Comparison of ENCODE assay signal across 26 cellular contexts in the genomic region with DNA sequence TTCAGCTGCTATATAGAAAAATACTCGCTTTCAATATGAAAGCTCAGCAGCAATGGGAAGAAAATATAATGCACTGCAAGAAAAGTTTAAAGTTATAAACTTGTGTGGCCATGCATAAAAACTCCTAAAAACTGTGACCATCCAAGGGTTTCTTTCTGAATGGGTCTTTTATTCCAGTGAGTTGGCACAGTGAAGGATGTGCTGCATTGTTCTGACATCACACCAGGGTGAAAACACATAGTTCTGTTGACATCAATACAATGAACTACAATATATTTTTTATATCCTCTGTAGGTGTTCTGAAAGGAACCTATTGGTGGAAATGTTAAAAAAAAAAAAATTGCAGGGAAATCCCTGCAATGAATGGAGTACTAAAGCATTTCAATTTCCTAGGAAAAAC.
"Had no signal": no experiment of that assay in that cellular context is flagged by ENCODE, and none has a peak within 500 bp of the region (broad histone marks: within the 10 kb centered on the region; RNA-seq: fewer than 3 reads in every experiment).

No MANE protein-coding gene starts in this region.

- H3K27me3 Mint-ChIP-seq: activated CD8-positive, alpha-beta T cell treated with anti-CD3 and anti-CD28 coated beads for 36 hours; activated T-helper 17 cell treated with anti-CD3 and anti-CD28 coated beads, Interleukin-2, amount 50 U/mL, for 72 hours; central memory CD8-positive, alpha-beta T cell; T-helper 17 cell had no signal

- H3K4me3 Mint-ChIP-seq: activated CD8-positive, alpha-beta T cell treated with anti-CD3 and anti-CD28 coated beads for 36 hours; activated T-cell treated with anti-CD3 and anti-CD28 coated beads, Interleukin-2, amount 50 U/mL, for 4 hours; activated T-helper 17 cell treated with anti-CD3 and anti-CD28 coated beads, Interleukin-2, amount 50 U/mL, for 72 hours; central memory CD8-positive, alpha-beta T cell; naive thymus-derived CD4-positive, alpha-beta T cell; T-helper 17 cell; type B pancreatic cell had no signal

- H3K27ac Mint-ChIP-seq: activated CD8-positive, alpha-beta T cell treated with anti-CD3 and anti-CD28 coated beads for 36 hours; activated T-helper 17 cell treated with anti-CD3 and anti-CD28 coated beads, Interleukin-2, amount 50 U/mL, for 72 hours; naive thymus-derived CD4-positive, alpha-beta T cell; T-helper 17 cell; type B pancreatic cell had no signal

- H3K36me3 Mint-ChIP-seq: naive thymus-derived CD4-positive, alpha-beta T cell; type B pancreatic cell had no signal

- H3K27ac ChIP-seq: breast epithelium, heart right ventricle, right lobe of liver, uterus had no signal

- FAIRE-seq: colon, islet of Langerhans had no signal

- ATAC-seq: activated CD8-positive, alpha-beta T cell treated with anti-CD3 and anti-CD28 coated beads for 36 hours; activated T-cell treated with anti-CD3 and anti-CD28 coated beads, Interleukin-2, amount 50 U/mL, for 4 hours; activated T-helper 17 cell treated with anti-CD3 and anti-CD28 coated beads, Interleukin-2, amount 50 U/mL, for 72 hours; heart right ventricle; left ventricle myocardium superior; naive thymus-derived CD4-positive, alpha-beta T cell; right lobe of liver; T-helper 17 cell had no signal

- H3K9me3 Mint-ChIP-seq: activated CD8-positive, alpha-beta T cell treated with anti-CD3 and anti-CD28 coated beads for 36 hours; activated T-cell treated with anti-CD3 and anti-CD28 coated beads, Interleukin-2, amount 50 U/mL, for 4 hours; activated T-helper 17 cell treated with anti-CD3 and anti-CD28 coated beads, Interleukin-2, amount 50 U/mL, for 72 hours; central memory CD8-positive, alpha-beta T cell; naive thymus-derived CD4-positive, alpha-beta T cell; type B pancreatic cell had no signal

- DNase-seq: activated CD4-positive, alpha-beta T cell treated with anti-CD3 and anti-CD28 coated beads, Interleukin-2, amount 50 U/mL, for 1 hour; activated CD4-positive, CD25-positive, alpha-beta regulatory T cell treated with anti-CD3 and anti-CD28 coated beads, Interleukin-2, amount 50 U/mL, for 72 hours; activated CD8-positive, alpha-beta T cell treated with anti-CD3 and anti-CD28 coated beads for 36 hours; activated gamma-delta T cell treated with Interleukin-2 at 50 U/mL for 16 hours; activated naive CD4-positive, alpha-beta T cell treated with anti-CD3 and anti-CD28 coated beads, Interleukin-2, amount 50 U/mL, for 16 hours; activated T-cell treated with anti-CD3 and anti-CD28 coated beads, Interleukin-2, amount 50 U/mL, for 4 hours; amniotic stem cell; dermis blood vessel endothelial cell; effector CD8-positive, alpha-beta T cell; erythroblast; heart right ventricle; left ventricle myocardium superior; naive thymus-derived CD4-positive, alpha-beta T cell; posterior cingulate gyrus; right lobe of liver; stimulated activated CD4-positive, alpha-beta T cell treated with anti-CD3 and anti-CD28 coated beads, Interleukin-2, amount 100 ng/mL, for 48 hours; stimulated activated naive CD4-positive, alpha-beta T cell treated with Interleukin-2 at 50 U/mL for 16 hours; T-helper 17 cell; T1000; uterus had no signal

- H3K4me1 Mint-ChIP-seq: activated T-helper 17 cell treated with anti-CD3 and anti-CD28 coated beads, Interleukin-2, amount 50 U/mL, for 72 hours; central memory CD8-positive, alpha-beta T cell; naive thymus-derived CD4-positive, alpha-beta T cell; T-helper 17 cell had no signal
